ENCODE assay signal across 21 cellular contexts in genomic region chr6:167975449-167975848, GRCh38. TPM values are rescaled to one million over a fixed set of nuclear protein-coding genes. Genes with fewer than 3 reads are reported as not detected.
A peak's percentile ranks its signal among the peaks of the same experiment; 100 is the strongest.
DNase-seq lines count a peak whose midpoint lies in the region; ATAC-seq, FAIRE-seq and TF ChIP-seq lines count a peak whose summit lies in the region.
"Had no signal": no experiment of that assay in that cellular context is flagged by ENCODE, and none has a peak within 500 bp of the region (broad histone marks: within the 10 kb centered on the region; RNA-seq: fewer than 3 reads in every experiment).

No MANE protein-coding gene starts in this region.

- TF ChIP-seq EP300 in H1 (IDR thresholded peaks at IDR 0.05; ENCODE audit: borderline replicate concordance in 1 of 2, low read depth in 2 of 2, low read length in 2 of 2) (no peak), neural cell (conservative IDR thresholded peaks at IDR 0.05; ENCODE audit: poor library complexity, severe bottlenecking) (no peak)

- no peak overlapping the region for H2BK15ac ChIP-seq in H1 (ENCODE audit: low read length)

- 0 out of 2 replicates have a peak overlapping the region, but pooled peaks have one; percentile 2 for H2AK5ac ChIP-seq in H1 (ENCODE audit: low read depth, low read length)

- H3K4me2 ChIP-seq in H1 (ENCODE audit: insufficient read depth in 1 of 2, low read depth in 2 of 2, low read length in 2 of 2) = no peak overlapping the region
- no peak overlapping the region for H3K4me2 ChIP-seq in neural cell (ENCODE audit: low read length)

- H3K4me3 Mint-ChIP-seq in stimulated activated effector memory CD8-positive, alpha-beta T cell treated with anti-CD3 and anti-CD28 coated beads, Interleukin-12 subunit alpha, Interleukin-12 subunit beta, amount 100 ng/mL, for 72 hours = no peak overlapping the region
- H3K4me3 Mint-ChIP-seq: CD8-positive, alpha-beta memory T cell had no signal

- H3K27ac Mint-ChIP-seq in stimulated activated effector memory CD8-positive, alpha-beta T cell treated with anti-CD3 and anti-CD28 coated beads, Interleukin-12 subunit alpha, Interleukin-12 subunit beta, amount 100 ng/mL, for 72 hours = no peak overlapping the region

- H2BK120ac ChIP-seq in H1 (replicated peaks; ENCODE audit: low read depth, low read length) = no peak overlapping the region

- H3K4me1 ChIP-seq in H1 (replicated peaks in 1 of 4; ENCODE audit: control insufficient read depth in 3 of 4, insufficient read depth in 4 of 4, low read length in 3 of 4) (peaks cover 0 to 10% (median 6%) of the 10 kb centered on the region in 4 experiments; a peak in 5 of 7 replicates), left lung (peaks cover 0 to 9% of the 10 kb centered on the region in 2 donors)
- H3K4me1 ChIP-seq: Peyer's patch had no signal

- no peak overlapping the region for H2AFZ ChIP-seq in H1 (ENCODE audit: low read length)
- no peak overlapping the region for H2AFZ ChIP-seq in neural cell (ENCODE audit: low read depth, low read length)

- H3K23ac ChIP-seq in H1 (ENCODE audit: insufficient read length) = no peak overlapping the region

- H4K20me1 ChIP-seq in H1 (replicated peaks in 1 of 2; ENCODE audit: control insufficient read depth in 1 of 2, insufficient read depth in 2 of 2, low read length in 2 of 2) (peaks cover 0 to 2% of the 10 kb centered on the region in 2 experiments), neural cell (ENCODE audit: insufficient read depth) (no peaks in the 10 kb centered on the region)

- no peaks in the 10 kb centered on the region for H3K27me3 ChIP-seq in H1 (replicated peaks in 1 of 4; ENCODE audit: control insufficient read depth in 3 of 4, extremely low read depth in 1 of 4, insufficient read depth in 3 of 4, low read length in 3 of 4)
- H3K27me3 ChIP-seq in neural cell (ENCODE audit: insufficient read depth, low read depth, low read length) = no peaks in the 10 kb centered on the region
- H3K27me3 ChIP-seq in left lung = no peaks in the 10 kb centered on the region
- H3K27me3 ChIP-seq: Peyer's patch had no signal

- H3K56ac ChIP-seq in H1 (replicated peaks; ENCODE audit: insufficient read length, low read depth, low read length) = no peak overlapping the region

- POLR2A ChIA-PET in H1 (lab: Charles Lee; ENCODE audit: partially characterized antibody) = no interaction called here

- no peak overlapping the region for H2BK20ac ChIP-seq in H1 (ENCODE audit: low read length)

- H3K9me3 ChIP-seq in H1 (ENCODE audit: insufficient read depth in 2 of 2, low read depth in 1 of 2, low read length in 1 of 2) (peaks cover 0 to 6% of the 10 kb centered on the region in 2 experiments; a peak in 1 of 4 replicates), neural cell (ENCODE audit: low read length) (no peaks in the 10 kb centered on the region), left lung (no peaks in the 10 kb centered on the region)
- H3K9me3 ChIP-seq: Peyer's patch had no signal

- no peak for TF ChIP-seq POLR2A in H1 (IDR thresholded peaks at IDR 0.05; ENCODE audit: control extremely low read depth in 1 of 2, low read depth in 2 of 2, low read length in 2 of 2)

- H3K27ac ChIP-seq in H1 (ENCODE audit: low read depth, low read length) (no peak overlapping the region; the same call in 1 of the 2 replicates), neural cell (ENCODE audit: low read length) (no peak overlapping the region), left lung (no peak overlapping the region)
- H3K27ac ChIP-seq: 22Rv1, Peyer's patch had no signal

- H3K79me2 ChIP-seq in H1 (ENCODE audit: control insufficient read depth in 1 of 2, insufficient read depth in 2 of 2, low read length in 2 of 2) = no peaks in the 10 kb centered on the region
- no peaks in the 10 kb centered on the region for H3K79me2 ChIP-seq in neural cell (replicated peaks; ENCODE audit: insufficient read depth, low read length)

- H3K18ac ChIP-seq in H1 (ENCODE audit: extremely low read depth, low read length) = no peak overlapping the region

- H2BK12ac ChIP-seq in H1 (ENCODE audit: low read depth, low read length) = peak overlapping the region; percentile 4; the same call in 1 of the 2 replicates

- H3K9me3 Mint-ChIP-seq in stimulated activated effector memory CD8-positive, alpha-beta T cell treated with anti-CD3 and anti-CD28 coated beads, Interleukin-12 subunit alpha, Interleukin-12 subunit beta, amount 100 ng/mL, for 72 hours = no peaks in the 10 kb centered on the region
- H3K9me3 Mint-ChIP-seq: CD8-positive, alpha-beta memory T cell had no signal

- no peak overlapping the region for H4K5ac ChIP-seq in H1 (ENCODE audit: insufficient read length, low read depth, low read length)

- no peak for TF ChIP-seq CTCF in H1 (IDR thresholded peaks at IDR 0.05; ENCODE audit: control extremely low read depth in 1 of 3, insufficient read depth in 1 of 3, low read depth in 1 of 3, low read length in 3 of 3)
- no peak for TF ChIP-seq CTCF in neural cell (IDR thresholded peaks at IDR 0.05; ENCODE audit: poor library complexity, severe bottlenecking)
- no peak for TF ChIP-seq CTCF in left lung (IDR thresholded peaks at IDR 0.05)

- 90% methylated on average over 20 of the region's 20 CpGs; no CpG with 5 or more reads in 1 of the 2 experiments for WGBS in H1 (ENCODE audit: extremely low coverage in 1 of 2, insufficient coverage in 1 of 2, insufficient read length in 1 of 2, insufficient replicate concordance in 2 of 2, low coverage in 1 of 2, low lambda C conversion rate in 2 of 2, missing lambda C conversion rate in 1 of 2), 2 experiments

- H3K4me3 ChIP-seq in H1 (ENCODE audit: extremely low read depth in 1 of 4, insufficient read depth in 2 of 4, low read depth in 3 of 4, low read length in 4 of 4) = no peak overlapping the region
- no peak overlapping the region for H3K4me3 ChIP-seq in neural cell (ENCODE audit: low read length)
- H3K4me3 ChIP-seq in left lung = no peak overlapping the region
- H3K4me3 ChIP-seq: Peyer's patch had no signal

- no peaks in the 10 kb centered on the region for H3K9me2 ChIP-seq in neural cell (ENCODE audit: insufficient read depth, low read length)

- TF ChIP-seq RAD21 in H1 (IDR thresholded peaks at IDR 0.05 in 1 of 2, conservative IDR thresholded peaks at IDR 0.05 in 1 of 2; ENCODE audit: low read depth in 2 of 2, low read length in 2 of 2) = no peak
- no peak for TF ChIP-seq RAD21 in neural cell (conservative IDR thresholded peaks at IDR 0.05)

- H3K23me2 ChIP-seq in H1 (ENCODE audit: low read depth, low read length) = no peaks in the 10 kb centered on the region

- ATAC-seq in stimulated activated effector memory CD8-positive, alpha-beta T cell treated with anti-CD3 and anti-CD28 coated beads, Interleukin-12 subunit alpha, Interleukin-12 subunit beta, amount 100 ng/mL, for 72 hours = peak; percentile 11
- no peak for ATAC-seq in HG03342 (IDR thresholded peaks at IDR 0.05; ENCODE audit: unreplicated experiment)
- ATAC-seq in left lung = no peak

- H3K9ac ChIP-seq in H1 (replicated peaks in 1 of 4; ENCODE audit: extremely low read depth in 1 of 4, low read depth in 3 of 4, low read length in 3 of 4) (no peak overlapping the region; a peak in 1 of 7 replicates), neural cell (ENCODE audit: low read length) (no peak overlapping the region)

- no peaks in the 10 kb centered on the region for H3F3A ChIP-seq in neural cell (ENCODE audit: insufficient read depth, low read length, poor library complexity, severe bottlenecking)

- H3K14ac ChIP-seq in H1 (ENCODE audit: insufficient read length) = no peak overlapping the region

- 0 out of 2 replicates have a peak overlapping the region, but pooled peaks have one; percentile 66 for H2BK5ac ChIP-seq in H1 (ENCODE audit: low read depth, low read length)

- intact Hi-C loops in left lung (cut with DNase I) = no loop called here

- H4K91ac ChIP-seq in H1 (replicated peaks; ENCODE audit: insufficient read length, low read length) = no peak overlapping the region

- no peak for FAIRE-seq in H1 (lab: Jason Lieb, UNC)
- FAIRE-seq: H54 had no signal

- no peaks in the 10 kb centered on the region for H3K36me3 Mint-ChIP-seq in stimulated activated effector memory CD8-positive, alpha-beta T cell treated with anti-CD3 and anti-CD28 coated beads, Interleukin-12 subunit alpha, Interleukin-12 subunit beta, amount 100 ng/mL, for 72 hours
- H3K36me3 Mint-ChIP-seq: CD8-positive, alpha-beta memory T cell had no signal

- H3K36me3 ChIP-seq in H1 (ENCODE audit: control insufficient read depth in 2 of 4, insufficient read depth in 4 of 4, low read length in 3 of 4) (peaks cover 0 to 10% (median 0%) of the 10 kb centered on the region in 4 experiments; a peak in 2 of 8 replicates), neural cell (ENCODE audit: insufficient read depth, low read length) (peaks cover 6% of the 10 kb centered on the region), left lung (no peaks in the 10 kb centered on the region)

- no peak overlapping the region for H3K4ac ChIP-seq in H1 (replicated peaks; ENCODE audit: insufficient read length, low read depth, low read length)

- DNase-seq in DMS53 (lab: John Stamatoyannopoulos, UW) (peak; percentile 19), DMS53 treated with DMSO at 0.1 percent for 48 hours (lab: John Stamatoyannopoulos, UW; ENCODE audit: unreplicated experiment) (no peak), H1 (ENCODE audit: low read depth in 1 of 2, low spot score in 2 of 2) (no peak), NCI-H526 (lab: John Stamatoyannopoulos, UW) (no peak), left lung (no peak)
- DNase-seq in stimulated activated effector memory CD8-positive, alpha-beta T cell treated with anti-CD3 and anti-CD28 coated beads, Interleukin-12 subunit alpha, Interleukin-12 subunit beta, amount 100 ng/mL, for 72 hours (ENCODE audit: low spot score in 2 of 2) = no peak
- DNase-seq: CD8-positive, alpha-beta memory T cell; EL; Karpas-422; MM.1S; NCI-H1105 treated with DMSO at 0.1 percent for 48 hours; NCI-H187; NCI-H446; NCI-H774; Peyer's patch; SHP77 had no signal

- CTCF ChIA-PET in H1 (lab: Charles Lee; ENCODE audit: partially characterized antibody) = interaction anchor here (0.7 to 1.4 kb wide), 4 partner anchors 14 to 143 kb away, joined by 3 to 4 read pairs (median 3); no protein-coding TSS in a partner anchor

- no peak overlapping the region for H4K8ac ChIP-seq in H1 (ENCODE audit: extremely low read depth, insufficient read depth, low read length)

- H3K4me1 Mint-ChIP-seq in stimulated activated effector memory CD8-positive, alpha-beta T cell treated with anti-CD3 and anti-CD28 coated beads, Interleukin-12 subunit alpha, Interleukin-12 subunit beta, amount 100 ng/mL, for 72 hours = no peaks in the 10 kb centered on the region
- H3K4me1 Mint-ChIP-seq: CD8-positive, alpha-beta memory T cell had no signal

- H3K79me1 ChIP-seq in H1 (ENCODE audit: low read depth, low read length) = no peaks in the 10 kb centered on the region

RNA-seq across cellular contexts. Expression of gene KIF25, which starts 22.0 kb away (rescaled TPM):
- total RNA-seq in H1 (2021; fragmentation: NEBNext Ultra II Directional; extraction: Animal tissue kit (Norgen Biotek cat#: 25700)) = 2.0 and 2.3 TPM in 2 replicates
- 1.5 and 2.5 TPM in 2 replicates for polyA plus RNA-seq in H1 (2011; rRNA removed)
- 2.2 TPM for polyA plus RNA-seq in H1 (2011; cell fraction: cytosol; rRNA removed)
- 4.5 TPM for polyA plus RNA-seq in H1 (2011; cell fraction: nucleus; rRNA removed)
- 1.4 to 3.0 TPM (median 1.6 TPM) in 4 replicates for polyA plus RNA-seq in H1 (2012, experiment 1 of 2)
- polyA plus RNA-seq in H1 (2012, experiment 2 of 2) = 0.39 TPM
- polyA plus RNA-seq in H1 (2013, experiment 1 of 2) = 0.91 TPM
- polyA plus RNA-seq in H1 (2013, experiment 2 of 2) = 1.2 TPM
- polyA minus RNA-seq in H1 (2011; rRNA and poly(A)+ RNA removed) = 0.60 and 2.0 TPM in 2 replicates
- polyA minus RNA-seq in H1 (2011; cell fraction: cytosol; rRNA and poly(A)+ RNA removed) = 1.0 TPM
- 1.1 TPM for polyA minus RNA-seq in H1 (2011; cell fraction: nucleus; rRNA and poly(A)+ RNA removed)
- not detected in 2 replicates for polyA plus RNA-seq in neural cell
- not detected in 2 replicates for polyA minus RNA-seq in neural cell
- 1 to 10 TPM in 1 of 2 donors, under 1 TPM in 1; 0.63 to 1.2 TPM for total RNA-seq in left lung
- total RNA-seq: CD8-positive, alpha-beta memory T cell; Peyer's patch had no signal
- polyA plus RNA-seq: BJ; CD8-positive, alpha-beta memory T cell had no signal
